17 cellular contexts compared by ENCODE assay signal in genomic region chr2:15890936-15891905, GRCh38. TPM values are rescaled to one million over a fixed set of nuclear protein-coding genes. Genes with fewer than 3 reads are reported as not detected.
A peak's percentile ranks its signal among the peaks of the same experiment; 100 is the strongest.
DNase-seq lines count a peak whose midpoint lies in the region; ATAC-seq and TF ChIP-seq lines count a peak whose summit lies in the region.
"Had no signal": no experiment of that assay in that cellular context is flagged by ENCODE, and none has a peak within 500 bp of the region (broad histone marks: within the 10 kb centered on the region; RNA-seq: fewer than 3 reads in every experiment).

No MANE protein-coding gene starts in this region.

- no peak overlapping the region for H3K4me3 Mint-ChIP-seq in MCF 10A (ENCODE audit: unreplicated experiment)
- H3K4me3 Mint-ChIP-seq: natural killer cell treated with Interleukin-12 subunit alpha and Interleukin-12 subunit beta and Interleukin-15 and Interleukin-18, amount 100 ng/mL, for 72 hours had no signal

- no peaks in the 10 kb centered on the region for H3K9me3 Mint-ChIP-seq in MCF 10A (ENCODE audit: unreplicated experiment)
- H3K9me3 Mint-ChIP-seq: activated naive CD4-positive, alpha-beta T cell treated with anti-CD3 and anti-CD28 coated beads, Interleukin-2, amount 50 U/mL, for 72 hours; natural killer cell treated with Interleukin-12 subunit alpha and Interleukin-12 subunit beta and Interleukin-15 and Interleukin-18, amount 100 ng/mL, for 72 hours had no signal

- intact Hi-C loops in heart right ventricle (cut with DNase I): no loop called here
- intact Hi-C loops in MCF 10A (cut with micrococcal nuclease): no loop called here

- H3K27ac ChIP-seq in heart right ventricle (no peak overlapping the region), right atrium auricular region (no peak overlapping the region)
- H3K27ac ChIP-seq: upper lobe of right lung had no signal

- H3K4me3 ChIP-seq in heart right ventricle (no peak overlapping the region), right atrium auricular region (no peak overlapping the region)
- H3K4me3 ChIP-seq: smooth muscle cell, upper lobe of right lung had no signal

- TF ChIP-seq CTCF in heart right ventricle (IDR thresholded peaks at IDR 0.05) (no peak), right atrium auricular region (IDR thresholded peaks at IDR 0.05) (no peak), MCF 10A (IDR thresholded peaks at IDR 0.05; ENCODE audit: unreplicated experiment) (no peak)

- no TSS peak for BruUV-seq in MCF 10A (replicated peaks; lab: Mats Ljungman, UMichigan)

- WGBS in heart right ventricle, 2 donors: 77 to 78% methylated on average over 15 of the region's 15 CpGs

- ATAC-seq in heart right ventricle (peak in 5 of 8 donors; percentile 37 to 63 (median 49)), GM19035 (IDR thresholded peaks at IDR 0.05; ENCODE audit: unreplicated experiment) (no peak), HG02763 (IDR thresholded peaks at IDR 0.05; ENCODE audit: unreplicated experiment) (no peak)
- ATAC-seq: activated naive CD4-positive, alpha-beta T cell treated with anti-CD3 and anti-CD28 coated beads, Interleukin-2, amount 50 U/mL, for 72 hours had no signal

- CTCF ChIA-PET in MCF 10A (lab: Yijun Ruan, JAX): interaction anchor here (1.2 kb wide), 1 partner anchor 8 kb away, joined by 4 read pairs; no protein-coding TSS in a partner anchor

- H3K36me3 ChIP-seq in heart right ventricle: no peaks in the 10 kb centered on the region
- no peaks in the 10 kb centered on the region for H3K36me3 ChIP-seq in right atrium auricular region
- H3K36me3 ChIP-seq: upper lobe of right lung had no signal

- DNase-seq in heart right ventricle (no peak), right atrium auricular region (ENCODE audit: low spot score) (no peak), MCF 10A (ENCODE audit: unreplicated experiment) (peak; percentile 65), kidney tubule cell (ENCODE audit: low spot score) (peak; percentile 54), NCI-H1417 (lab: John Stamatoyannopoulos, UW) (no peak), EL (no peak)
- DNase-seq: DMS153, kidney, MM.1S, NCI-H524 treated with DMSO at 0.1 percent for 48 hours, upper lobe of right lung had no signal

- H3K4me1 ChIP-seq in heart right ventricle: peaks cover 0 to 14% (median 4%) of the 10 kb centered on the region in 9 donors
- no peaks in the 10 kb centered on the region for H3K4me1 ChIP-seq in right atrium auricular region
- H3K4me1 ChIP-seq: upper lobe of right lung had no signal

- H3K27me3 Mint-ChIP-seq in MCF 10A (ENCODE audit: insufficient read depth, unreplicated experiment): no peaks in the 10 kb centered on the region
- H3K27me3 Mint-ChIP-seq: natural killer cell treated with Interleukin-12 subunit alpha and Interleukin-12 subunit beta and Interleukin-15 and Interleukin-18, amount 100 ng/mL, for 72 hours had no signal

- H3K9me3 ChIP-seq in heart right ventricle (no peaks in the 10 kb centered on the region), right atrium auricular region (no peaks in the 10 kb centered on the region)
- H3K9me3 ChIP-seq: upper lobe of right lung had no signal

- H3K27me3 ChIP-seq in heart right ventricle (no peaks in the 10 kb centered on the region), right atrium auricular region (no peaks in the 10 kb centered on the region)
- H3K27me3 ChIP-seq: upper lobe of right lung had no signal

- H3K27ac Mint-ChIP-seq in MCF 10A (ENCODE audit: low read depth, unreplicated experiment): no peak overlapping the region
- H3K27ac Mint-ChIP-seq: activated naive CD4-positive, alpha-beta T cell treated with anti-CD3 and anti-CD28 coated beads, Interleukin-2, amount 50 U/mL, for 72 hours; natural killer cell treated with Interleukin-12 subunit alpha and Interleukin-12 subunit beta and Interleukin-15 and Interleukin-18, amount 100 ng/mL, for 72 hours had no signal

- POLR2A ChIA-PET in MCF 10A (lab: Yijun Ruan, JAX): interaction anchor here (0.5 to 1.6 kb wide), 3 partner anchors 9 to 16 kb away, joined by 3 to 5 read pairs (median 3); no protein-coding TSS in a partner anchor

- no peaks in the 10 kb centered on the region for H3K36me3 Mint-ChIP-seq in MCF 10A (ENCODE audit: insufficient read depth, unreplicated experiment)
- H3K36me3 Mint-ChIP-seq: natural killer cell treated with Interleukin-12 subunit alpha and Interleukin-12 subunit beta and Interleukin-15 and Interleukin-18, amount 100 ng/mL, for 72 hours had no signal

- peaks cover 6% of the 10 kb centered on the region for H3K4me1 Mint-ChIP-seq in MCF 10A (ENCODE audit: insufficient read depth, unreplicated experiment)

RNA-seq across cellular contexts. Expression of gene MYCN, which starts 49.1 kb away (rescaled TPM):
- total RNA-seq in heart right ventricle (1 to 10 TPM in 2 of 10 donors, under 1 TPM in 8; 0.14 to 1.4 (median 0.61) TPM), right atrium auricular region (under 1 TPM; 0.30 to 0.63 TPM), MCF 10A (2022) (not detected in 2 replicates)
- polyA plus RNA-seq in heart right ventricle: under 1 TPM; 0.35 to 0.37 TPM
- total RNA-seq: activated naive CD4-positive, alpha-beta T cell treated with anti-CD3 and anti-CD28 coated beads, Interleukin-2, amount 50 U/mL, for 72 hours; fibroblast of lung; natural killer cell treated with Interleukin-12 subunit alpha and Interleukin-12 subunit beta and Interleukin-15 and Interleukin-18, amount 100 ng/mL, for 72 hours had no signal
- polyA plus RNA-seq: fibroblast of lung had no signal

Comparison
In these comparisons a context has a peak if more than half of its experiments do, and no peak if none do; other contexts are left out.
1. ATAC-seq: peak in heart right ventricle (5 of 8); none in GM19035 (single experiment) and HG02763 (single experiment).
2. DNase-seq: peak in MCF 10A (single experiment) and kidney tubule cell (single experiment); none in heart right ventricle (0 of 2), right atrium auricular region (single experiment), NCI-H1417 (0 of 3) and EL (single experiment).